Comparison of ENCODE assay signal across 13 cellular contexts in the genomic region with DNA sequence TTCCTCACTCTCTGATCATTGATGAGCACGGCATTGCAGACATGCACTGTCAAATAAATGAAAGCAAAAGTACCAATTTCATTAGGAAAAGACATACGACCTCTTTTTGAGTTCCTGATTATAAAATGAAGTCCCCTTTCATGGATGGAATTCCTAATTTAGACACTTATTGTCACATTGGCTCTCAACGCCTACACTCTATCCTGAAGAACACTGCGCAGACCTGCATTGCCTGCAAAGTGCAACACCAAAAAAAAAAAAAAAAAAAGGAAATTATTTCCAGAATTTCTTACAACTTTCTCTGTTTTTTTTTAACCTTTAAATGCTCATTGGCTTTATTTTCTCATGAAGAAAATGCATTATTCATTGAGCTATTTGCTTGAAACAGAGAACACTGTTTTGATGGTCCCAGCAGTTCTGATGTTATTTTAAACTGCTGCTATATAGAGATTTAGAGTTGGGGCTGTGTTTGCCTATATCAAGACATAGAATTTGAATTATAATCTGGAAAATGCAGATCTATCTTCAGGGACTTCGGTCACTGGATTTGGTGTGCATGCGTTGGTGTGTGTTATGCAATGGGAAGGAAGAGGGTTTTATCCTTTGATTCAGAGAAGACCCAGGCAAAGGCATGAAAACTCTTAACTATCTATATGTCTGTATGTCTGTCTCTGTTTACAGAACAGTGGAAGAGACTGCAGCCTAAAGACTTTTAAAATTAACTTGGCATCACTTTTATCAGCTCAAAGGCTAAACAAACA. TPM values are rescaled to one million over a fixed set of nuclear protein-coding genes. Genes with fewer than 3 reads are reported as not detected.
DNase-seq lines count a peak whose midpoint lies in the region; ATAC-seq and TF ChIP-seq lines count a peak whose summit lies in the region.
"Had no signal": no experiment of that assay in that cellular context is flagged by ENCODE, and none has a peak within 500 bp of the region (broad histone marks: within the 10 kb centered on the region; RNA-seq: fewer than 3 reads in every experiment).

No MANE protein-coding gene starts in this region.

- H3K4me1 ChIP-seq in right atrium auricular region (peaks cover 0 to 8% of the 10 kb centered on the region in 2 donors), upper lobe of right lung (peaks cover 13% of the 10 kb centered on the region)

- H3K4me2 ChIP-seq in neural cell (ENCODE audit: low read length): peak overlapping the region; percentile 83

- H3K9ac ChIP-seq in neural cell (ENCODE audit: low read length): peak overlapping the region; percentile 80

- no peaks in the 10 kb centered on the region for H3K9me3 ChIP-seq in right atrium auricular region
- no peaks in the 10 kb centered on the region for H3K9me3 ChIP-seq in neural cell (ENCODE audit: low read length)
- H3K9me3 ChIP-seq in upper lobe of right lung: no peaks in the 10 kb centered on the region
- H3K9me3 ChIP-seq: Peyer's patch had no signal

- H2AFZ ChIP-seq in neural cell (ENCODE audit: low read depth, low read length): no peak overlapping the region

- no peak for TF ChIP-seq RAD21 in neural cell (conservative IDR thresholded peaks at IDR 0.05)

- H3F3A ChIP-seq in neural cell (ENCODE audit: insufficient read depth, low read length, poor library complexity, severe bottlenecking): peaks cover 11% of the 10 kb centered on the region

- DNase-seq in right atrium auricular region (ENCODE audit: low spot score) (no peak), left cardiac atrium (no peak), coronary artery (ENCODE audit: low spot score) (no peak), upper lobe of right lung (no peak), GDM1 (lab: John Stamatoyannopoulos, UW) (no peak), GM13976 (ENCODE audit: low spot score) (no peak)
- DNase-seq: mesendoderm, NCI-H2227 treated with DMSO at 0.1 percent for 48 hours, Peyer's patch had no signal

- H3K36me3 ChIP-seq in right atrium auricular region: no peaks in the 10 kb centered on the region
- no peaks in the 10 kb centered on the region for H3K36me3 ChIP-seq in neural cell (ENCODE audit: insufficient read depth, low read length)
- H3K36me3 ChIP-seq in upper lobe of right lung: no peaks in the 10 kb centered on the region
- H3K36me3 ChIP-seq: Peyer's patch had no signal

- H3K4me3 ChIP-seq in right atrium auricular region (peak overlapping the region; percentile 59 to 60), coronary artery (peak overlapping the region; percentile 81), neural cell (ENCODE audit: low read length) (peak overlapping the region; percentile 82), upper lobe of right lung (peak overlapping the region; percentile 64)

- ATAC-seq in left cardiac atrium (no peak), upper lobe of right lung (no peak), GM19455 (IDR thresholded peaks at IDR 0.05; ENCODE audit: unreplicated experiment) (no peak)
- ATAC-seq: activated naive CD4-positive, alpha-beta T cell treated with anti-CD3 and anti-CD28 coated beads, Interleukin-2, amount 50 U/mL, for 72 hours; sciatic nerve had no signal

- intact Hi-C loops in left cardiac atrium (cut with DNase I) (loop anchor here (5.0 to 10.0 kb wide), 2 partner anchors 140 to 328 kb away; no protein-coding TSS in a partner anchor), upper lobe of right lung (cut with DNase I) (no loop called here)

- no peaks in the 10 kb centered on the region for H4K20me1 ChIP-seq in neural cell (ENCODE audit: insufficient read depth)

- no peak for TF ChIP-seq EP300 in neural cell (conservative IDR thresholded peaks at IDR 0.05; ENCODE audit: poor library complexity, severe bottlenecking)

- in situ Hi-C loops in GM13976 (cut with MboI; ENCODE audit: low sequenced_read_pairs, unreplicated experiment): no loop called here

- peaks cover 3% of the 10 kb centered on the region for H3K9me2 ChIP-seq in neural cell (ENCODE audit: insufficient read depth, low read length)

- H3K27me3 ChIP-seq in right atrium auricular region (no peaks in the 10 kb centered on the region), neural cell (ENCODE audit: insufficient read depth, low read depth, low read length) (no peaks in the 10 kb centered on the region), upper lobe of right lung (peaks cover 18% of the 10 kb centered on the region)
- H3K27me3 ChIP-seq: Peyer's patch had no signal

- peaks cover 46% of the 10 kb centered on the region for H3K79me2 ChIP-seq in neural cell (replicated peaks; ENCODE audit: insufficient read depth, low read length)

- H3K27ac ChIP-seq in right atrium auricular region (no peak overlapping the region), coronary artery (peak overlapping the region in 1 of 2 donors; percentile 47), neural cell (ENCODE audit: low read length) (no peak overlapping the region), upper lobe of right lung (no peak overlapping the region)

- TF ChIP-seq CTCF in right atrium auricular region (IDR thresholded peaks at IDR 0.05) (no peak), coronary artery (IDR thresholded peaks at IDR 0.05) (no peak), neural cell (IDR thresholded peaks at IDR 0.05; ENCODE audit: poor library complexity, severe bottlenecking) (no peak), upper lobe of right lung (IDR thresholded peaks at IDR 0.05) (no peak), GM13976 (IDR thresholded peaks at IDR 0.05; ENCODE audit: borderline replicate concordance, control extremely low read depth, extremely low read depth, insufficient read depth, missing control alignments) (no peak)

TF ChIP-seq in neural cell, 6 proteins besides CTCF, POLR2A, EP300 and RAD21:
- TF ChIP-seq SMC3 (conservative IDR thresholded peaks at IDR 0.05; ENCODE audit: poor library complexity) (no peak), POLR2AphosphoS5 (IDR thresholded peaks at IDR 0.05) (no peak), TAF1 (IDR thresholded peaks at IDR 0.05; ENCODE audit: low read depth) (no peak), EZH2 (IDR thresholded peaks at IDR 0.05; ENCODE audit: borderline replicate concordance, insufficient read depth, low read length, poor library complexity, severe bottlenecking) (no peak), MXI1 (conservative IDR thresholded peaks at IDR 0.05; ENCODE audit: poor library complexity, severe bottlenecking) (no peak)
- TF ChIP-seq, protein P1, sequence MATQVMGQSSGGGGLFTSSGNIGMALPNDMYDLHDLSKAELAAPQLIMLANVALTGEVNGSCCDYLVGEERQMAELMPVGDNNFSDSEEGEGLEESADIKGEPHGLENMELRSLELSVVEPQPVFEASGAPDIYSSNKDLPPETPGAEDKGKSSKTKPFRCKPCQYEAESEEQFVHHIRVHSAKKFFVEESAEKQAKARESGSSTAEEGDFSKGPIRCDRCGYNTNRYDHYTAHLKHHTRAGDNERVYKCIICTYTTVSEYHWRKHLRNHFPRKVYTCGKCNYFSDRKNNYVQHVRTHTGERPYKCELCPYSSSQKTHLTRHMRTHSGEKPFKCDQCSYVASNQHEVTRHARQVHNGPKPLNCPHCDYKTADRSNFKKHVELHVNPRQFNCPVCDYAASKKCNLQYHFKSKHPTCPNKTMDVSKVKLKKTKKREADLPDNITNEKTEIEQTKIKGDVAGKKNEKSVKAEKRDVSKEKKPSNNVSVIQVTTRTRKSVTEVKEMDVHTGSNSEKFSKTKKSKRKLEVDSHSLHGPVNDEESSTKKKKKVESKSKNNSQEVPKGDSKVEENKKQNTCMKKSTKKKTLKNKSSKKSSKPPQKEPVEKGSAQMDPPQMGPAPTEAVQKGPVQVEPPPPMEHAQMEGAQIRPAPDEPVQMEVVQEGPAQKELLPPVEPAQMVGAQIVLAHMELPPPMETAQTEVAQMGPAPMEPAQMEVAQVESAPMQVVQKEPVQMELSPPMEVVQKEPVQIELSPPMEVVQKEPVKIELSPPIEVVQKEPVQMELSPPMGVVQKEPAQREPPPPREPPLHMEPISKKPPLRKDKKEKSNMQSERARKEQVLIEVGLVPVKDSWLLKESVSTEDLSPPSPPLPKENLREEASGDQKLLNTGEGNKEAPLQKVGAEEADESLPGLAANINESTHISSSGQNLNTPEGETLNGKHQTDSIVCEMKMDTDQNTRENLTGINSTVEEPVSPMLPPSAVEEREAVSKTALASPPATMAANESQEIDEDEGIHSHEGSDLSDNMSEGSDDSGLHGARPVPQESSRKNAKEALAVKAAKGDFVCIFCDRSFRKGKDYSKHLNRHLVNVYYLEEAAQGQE (IDR thresholded peaks at IDR 0.05; ENCODE audit: borderline replicate concordance): no peak
TF ChIP-seq in neural cell: peak in this region for 0.

RNA-seq across cellular contexts. Expression of a gene that starts 1.8 kb away (rescaled TPM):
- total RNA-seq in right atrium auricular region (1 to 10 TPM; 1.3 to 2.4 TPM), left cardiac atrium (1 to 10 TPM; 1.7 to 2.3 TPM), upper lobe of right lung (3.5 TPM)
- 62.4 and 66.5 TPM in 2 replicates for polyA plus RNA-seq in neural cell
- polyA minus RNA-seq in neural cell: 162 and 177 TPM in 2 replicates
- total RNA-seq: activated naive CD4-positive, alpha-beta T cell treated with anti-CD3 and anti-CD28 coated beads, Interleukin-2, amount 50 U/mL, for 72 hours had no signal
